In the genomic region with DNA sequence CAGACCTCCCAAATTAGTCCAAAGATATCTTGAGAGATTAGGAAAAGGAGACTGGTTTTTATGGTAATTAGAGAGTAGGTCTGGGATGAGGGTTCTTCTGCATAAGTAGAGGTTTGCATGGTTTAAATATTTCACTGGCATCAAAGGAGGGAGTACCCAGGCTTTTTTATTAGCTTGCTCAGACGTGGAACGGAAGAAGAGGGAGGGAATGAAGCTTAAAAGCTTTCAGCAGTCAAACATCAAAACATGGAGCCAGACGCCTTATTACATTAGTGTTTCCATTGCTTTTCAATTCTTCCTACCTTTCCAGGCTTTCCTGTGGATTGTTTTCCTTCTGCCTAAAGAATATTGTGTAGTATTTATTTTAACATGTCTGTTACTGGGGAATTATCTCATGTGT, we compare ENCODE assay signal across 28 cellular contexts.
"Had no signal": no experiment of that assay in that cellular context is flagged by ENCODE, and none has a peak within 500 bp of the region (broad histone marks: within the 10 kb centered on the region; RNA-seq: fewer than 3 reads in every experiment).

No MANE protein-coding gene starts in this region.

- H3K36me3 ChIP-seq: ascending aorta, Peyer's patch, SJSA1 had no signal

- H3K27ac ChIP-seq: ascending aorta, Peyer's patch, RWPE1, SJSA1 had no signal

- H3K9me3 ChIP-seq: ascending aorta, Peyer's patch, SJSA1 had no signal

- H3K4me1 ChIP-seq: ascending aorta, Peyer's patch, SJSA1 had no signal

- ATAC-seq: activated CD8-positive, alpha-beta memory T cell treated with anti-CD3 and anti-CD28 coated beads, Interleukin-2, amount 10 ng/mL, durations not matched to agents 7 days and 5 days; activated naive CD4-positive, alpha-beta T cell treated with anti-CD3 and anti-CD28 coated beads, Interleukin-2, amount 50 U/mL, for 72 hours; activated naive CD8-positive, alpha-beta T cell treated with anti-CD3 and anti-CD28 coated beads, Interleukin-2, amount 50 U/mL, for 24 hours; T-helper 17 cell had no signal

- H3K27me3 ChIP-seq: ascending aorta, Peyer's patch, SJSA1 had no signal

- DNase-seq: activated B cell treated with CpG ODN at 0.5 μM for 24 hours; activated CD4-positive, alpha-beta T cell treated with anti-CD3 and anti-CD28 coated beads for 1 hour; activated CD4-positive, alpha-beta T cell treated with anti-CD3 and anti-CD28 coated beads, Interleukin-2, amount 10 ng/mL, durations not matched to agents 24 days and 14 days; activated CD4-positive, alpha-beta T cell treated with anti-CD3 and anti-CD28 coated beads, Interleukin-2, amount 50 U/mL, for 48 hours; activated CD8-positive, alpha-beta memory T cell treated with anti-CD3 and anti-CD28 coated beads, Interleukin-2, amount 10 ng/mL, durations not matched to agents 7 days and 5 days; activated effector memory CD4-positive, alpha-beta T cell treated with anti-CD3 and anti-CD28 coated beads, Interleukin-2, amount 50 U/mL, for 16 hours; activated naive CD4-positive, alpha-beta T cell treated with Interleukin-2 at 50 U/mL for 16 hours; activated naive CD8-positive, alpha-beta T cell treated with anti-CD3 and anti-CD28 coated beads, Interleukin-2, amount 50 U/mL, for 24 hours; activated T-cell treated with anti-CD3 and anti-CD28 coated beads, Interleukin-2, amount 50 U/mL, for 24 hours; amniotic stem cell; Kasumi-1; KBM-7; NCI-H1105 treated with DMSO at 0.1 percent for 48 hours; NCI-H1436 treated with DMSO at 0.1 percent for 48 hours; NCI-H1930; NCI-H2107; NCI-H446 treated with DMSO at 0.1 percent for 48 hours; NCI-H524 treated with DMSO at 0.1 percent for 48 hours; NCI-H82; NK-92 treated with Interleukin-12 subunit alpha and Interleukin-12 subunit beta, amount 100 ng/mL, for 24 hours; Peyer's patch; Right ventricle myocardium superior; T-helper 17 cell; T-helper 9 cell had no signal

- H3K4me3 ChIP-seq: ascending aorta, Peyer's patch, SJSA1 had no signal
